ENCODE assay signal across 5 cellular contexts in the genomic region with DNA sequence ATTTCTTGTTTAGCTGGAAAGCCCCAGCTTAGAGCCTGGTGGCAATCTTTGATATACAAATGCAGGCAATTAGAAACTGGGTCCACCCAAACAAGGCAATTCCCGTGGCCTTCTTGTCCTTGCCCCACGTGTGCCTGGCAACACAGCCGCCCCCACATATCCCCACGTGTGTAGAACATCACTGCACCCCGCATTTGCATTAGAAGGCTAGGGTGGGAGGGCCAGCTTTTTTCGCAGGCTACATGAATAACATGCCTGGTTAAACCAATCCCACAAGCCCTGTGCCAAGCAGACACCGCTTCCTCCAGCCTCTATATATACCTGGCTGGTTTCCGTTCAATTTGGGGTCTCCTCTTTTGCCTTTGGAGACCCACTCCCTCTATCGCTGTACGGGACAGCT.
"Had no signal": no experiment of that assay in that cellular context is flagged by ENCODE, and none has a peak within 500 bp of the region (broad histone marks: within the 10 kb centered on the region; RNA-seq: fewer than 3 reads in every experiment).

No MANE protein-coding gene starts in this region.

- DNase-seq: GOT3, H7, HCEC 1CT, IMR-90 had no signal

- H3K4me3 ChIP-seq: K562 had no signal

- ATAC-seq: K562 had no signal
